ENCODE assay signal across 1 cellular context in the genomic region with DNA sequence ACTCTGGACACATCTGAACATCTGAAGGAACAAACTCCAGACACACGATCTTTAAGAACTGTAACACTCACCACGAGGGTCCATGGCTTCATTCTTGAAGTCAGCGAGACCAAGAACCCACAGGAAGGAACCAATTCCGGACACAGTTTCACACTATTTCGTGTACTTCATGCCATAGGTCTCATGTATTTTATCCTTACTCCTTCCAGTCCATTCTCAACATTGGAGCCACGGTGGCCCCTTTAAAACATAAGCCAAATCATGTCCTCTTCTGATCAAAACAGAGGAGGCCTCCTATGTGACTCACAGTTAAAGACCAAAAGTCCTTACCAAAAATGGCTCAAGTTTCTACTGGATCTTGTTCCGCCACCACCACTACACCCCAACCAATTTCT.
TF ChIP-seq lines count a peak whose summit lies in the region.

No MANE protein-coding gene starts in this region.

TF ChIP-seq in K562, 482 proteins besides CTCF, POLR2A, EP300 and RAD21 (continued from another document):
- TF ChIP-seq CGGBP1 (CRISPR knock-in tag; IDR thresholded peaks at IDR 0.05) (no peak), RFX1 (IDR thresholded peaks at IDR 0.05) (no peak), ELF1 (tag; IDR thresholded peaks at IDR 0.05) (no peak), ARID2 (IDR thresholded peaks at IDR 0.05) (no peak), U2AF1 (optimal IDR thresholded peaks at IDR 0.05; ENCODE audit: low read depth, low read length) (no peak), DMBX1 (CRISPR knock-in tag; IDR thresholded peaks at IDR 0.05; ENCODE audit: borderline replicate concordance) (no peak), TEAD1 (CRISPR knock-in tag; IDR thresholded peaks at IDR 0.05) (no peak), SMARCA5 (IDR thresholded peaks at IDR 0.05) (no peak), JUN (IDR thresholded peaks at IDR 0.05; ENCODE audit: borderline replicate concordance, low read depth, low read length) (no peak), JUN (CRISPR knock-in tag; IDR thresholded peaks at IDR 0.05; ENCODE audit: borderline replicate concordance) (no peak), ZNF780A (CRISPR knock-in tag; IDR thresholded peaks at IDR 0.05) (no peak)
- TF ChIP-seq, protein P1, sequence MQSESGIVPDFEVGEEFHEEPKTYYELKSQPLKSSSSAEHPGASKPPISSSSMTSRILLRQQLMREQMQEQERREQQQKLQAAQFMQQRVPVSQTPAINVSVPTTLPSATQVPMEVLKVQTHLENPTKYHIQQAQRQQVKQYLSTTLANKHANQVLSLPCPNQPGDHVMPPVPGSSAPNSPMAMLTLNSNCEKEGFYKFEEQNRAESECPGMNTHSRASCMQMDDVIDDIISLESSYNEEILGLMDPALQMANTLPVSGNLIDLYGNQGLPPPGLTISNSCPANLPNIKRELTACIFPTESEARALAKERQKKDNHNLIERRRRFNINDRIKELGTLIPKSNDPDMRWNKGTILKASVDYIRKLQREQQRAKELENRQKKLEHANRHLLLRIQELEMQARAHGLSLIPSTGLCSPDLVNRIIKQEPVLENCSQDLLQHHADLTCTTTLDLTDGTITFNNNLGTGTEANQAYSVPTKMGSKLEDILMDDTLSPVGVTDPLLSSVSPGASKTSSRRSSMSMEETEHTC (IDR thresholded peaks at IDR 0.05) = no peak
